ENCODE assay signal across 8 cellular contexts in genomic region chr11:6618117-6619020, GRCh38. TPM values are rescaled to one million over a fixed set of nuclear protein-coding genes. Genes with fewer than 3 reads are reported as not detected.
A peak's percentile ranks its signal among the peaks of the same experiment; 100 is the strongest.
DNase-seq lines count a peak whose midpoint lies in the region; ATAC-seq and TF ChIP-seq lines count a peak whose summit lies in the region.

No MANE protein-coding gene starts in this region.

- BruUV-seq in PC-3 (replicated peaks; lab: Mats Ljungman, UMichigan), result TSS peak; percentile 74

- no peaks in the 10 kb centered on the region for H3K9me3 ChIP-seq in PC-3 (ENCODE audit: low read length)
- H3K9me3 ChIP-seq in gastroesophageal sphincter, result no peaks in the 10 kb centered on the region
- no peaks in the 10 kb centered on the region for H3K9me3 ChIP-seq in parathyroid adenoma (ENCODE audit: control insufficient read depth, low read length)

- peak in 1 of 2 donors; percentile 19 for TF ChIP-seq POLR2A in gastroesophageal sphincter (IDR thresholded peaks at IDR 0.05)

- intact Hi-C loops in PC-3 (cut with micrococcal nuclease), result loop anchor here (1.0 to 2.0 kb wide), 3 partner anchors 65 to 137 kb away; partner anchors contain the start of genes ARFIP2, MRPL17 and TIMM10B

- H3K9me2 ChIP-seq in PC-3 (replicated peaks; ENCODE audit: low read length), result no peaks in the 10 kb centered on the region

- H3K4me1 ChIP-seq in PC-3 (ENCODE audit: insufficient read depth, low read length) (peaks cover 14% of the 10 kb centered on the region), gastroesophageal sphincter (peaks cover 0 to 36% (median 15%) of the 10 kb centered on the region in 3 donors), parathyroid adenoma (peaks cover 2% of the 10 kb centered on the region)

- H3K27ac ChIP-seq in 22Rv1, result peak overlapping the region; percentile 22; the same call in 1 of the 2 replicates
- 0 out of 2 replicates have a peak overlapping the region, but pooled peaks have one; percentile 1 for H3K27ac ChIP-seq in PC-3 (ENCODE audit: low read length)
- H3K27ac ChIP-seq in gastroesophageal sphincter, result peak overlapping the region; percentile 75 to 94 (median 92)
- peak overlapping the region; percentile 67 for H3K27ac ChIP-seq in parathyroid adenoma

- H3K79me2 ChIP-seq in PC-3 (ENCODE audit: low read length), result peaks cover 3% of the 10 kb centered on the region; the same call in 1 of the 2 replicates
- no peaks in the 10 kb centered on the region for H3K79me2 ChIP-seq in parathyroid adenoma

- peak overlapping the region; percentile 67 for H3K9ac ChIP-seq in PC-3 (ENCODE audit: low read length)
- no peak overlapping the region for H3K9ac ChIP-seq in parathyroid adenoma

- CTCF ChIA-PET in PC-3 (lab: Charles Lee), result interaction anchor here (0.5 to 1.2 kb wide), 6 partner anchors 15 to 137 kb away, joined by 3 to 10 read pairs (median 4); partner anchors contain the start of gene MRPL17

- TF ChIP-seq CTCF in 22Rv1 (IDR thresholded peaks at IDR 0.05) (no peak), PC-3 (conservative IDR thresholded peaks at IDR 0.05; ENCODE audit: low read depth, low read length) (no peak), gastroesophageal sphincter (IDR thresholded peaks at IDR 0.05) (peak in 2 of 4 experiments; percentile 10 to 20), parathyroid adenoma (IDR thresholded peaks at IDR 0.05) (no peak)

- POLR2A ChIA-PET in PC-3 (lab: Charles Lee; ENCODE audit: unreplicated experiment), result interaction anchor here (0.6 to 0.8 kb wide), 3 partner anchors 65 to 386 kb away, joined by 4 to 7 read pairs (median 5); partner anchors contain the start of gene MRPL17

- WGBS in gastroesophageal sphincter (ENCODE audit: low coverage in 1 of 2), 2 donors, result 6 to 10% methylated on average over 8 to 9 of the region's 15 CpGs

- H3K4me3 ChIP-seq in PC-3 (ENCODE audit: low read length) (peak overlapping the region; percentile 79), gastroesophageal sphincter (peak overlapping the region; percentile 70 to 77), parathyroid adenoma (ENCODE audit: low read depth, low read length) (peak overlapping the region; percentile 81)

- no peaks in the 10 kb centered on the region for H4K20me1 ChIP-seq in PC-3 (ENCODE audit: low read length)

- H3K36me3 ChIP-seq in PC-3 (ENCODE audit: low read depth, low read length) (no peaks in the 10 kb centered on the region), gastroesophageal sphincter (peaks cover 0 to 41% of the 10 kb centered on the region in 2 donors), parathyroid adenoma (ENCODE audit: control insufficient read depth, insufficient read depth, low read length) (no peaks in the 10 kb centered on the region)

- H3K4me2 ChIP-seq in PC-3 (ENCODE audit: low read length) (peak overlapping the region; percentile 98), parathyroid adenoma (ENCODE audit: low read length) (peak overlapping the region; percentile 91)

- no peak for TF ChIP-seq EP300 in gastroesophageal sphincter (IDR thresholded peaks at IDR 0.05)

- H3K27me3 ChIP-seq in PC-3 (ENCODE audit: low read length) (no peaks in the 10 kb centered on the region), gastroesophageal sphincter (no peaks in the 10 kb centered on the region), parathyroid adenoma (ENCODE audit: control insufficient read depth, insufficient read depth, low read length) (no peaks in the 10 kb centered on the region)

- DNase-seq in PC-3 (peak; percentile 54), NCI-H2107 (lab: John Stamatoyannopoulos, UW) (no peak), NCI-H1105 treated with DMSO at 0.1 percent for 48 hours (lab: John Stamatoyannopoulos, UW) (no peak)
- peak; percentile 90 for DNase-seq in activated effector memory CD4-positive, alpha-beta T cell treated with anti-CD3 and anti-CD28 coated beads, Interleukin-2, amount 50 U/mL, for 16 hours

- H3F3A ChIP-seq in PC-3 (ENCODE audit: low read length, unreplicated experiment), result no peaks in the 10 kb centered on the region

- H2AFZ ChIP-seq in PC-3 (ENCODE audit: low read length), result peak overlapping the region; percentile 85
- H2AFZ ChIP-seq in parathyroid adenoma, result peak overlapping the region; percentile 33

- peak; percentile 15 for ATAC-seq in GM21381 (IDR thresholded peaks at IDR 0.05; ENCODE audit: unreplicated experiment)
- peak; percentile 67 for ATAC-seq in PC-3
- peak; percentile 5 for ATAC-seq in gastroesophageal sphincter

RNA-seq across cellular contexts. Expression of gene TPP1, which starts 0.9 kb away (rescaled TPM):
- total RNA-seq in PC-3 (2014; rRNA removed) (21.6 and 48.3 TPM in 2 replicates), gastroesophageal sphincter (10 to 100 TPM; 67.6 to 84.4 (median 76.9) TPM)

RNA-seq across cellular contexts. Expression of gene TAF10, which starts 6.4 kb away (rescaled TPM):
- total RNA-seq in PC-3 (2014; rRNA removed) (102 and 128 TPM in 2 replicates), gastroesophageal sphincter (10 to 100 TPM; 21.7 to 41.1 (median 35.4) TPM)

RNA-seq across cellular contexts. Expression of gene ILK, which starts 14.8 kb away (rescaled TPM):
- total RNA-seq in PC-3 (2014; rRNA removed), result 73.0 and 73.9 TPM in 2 replicates
- total RNA-seq in gastroesophageal sphincter, result 100 to 1,000 TPM; 395 to 658 (median 466) TPM

RNA-seq across cellular contexts. Expression of gene RRP8, which starts 15.0 kb away (rescaled TPM):
- total RNA-seq in PC-3 (2014; rRNA removed), result 15.1 and 16.9 TPM in 2 replicates
- 10 to 100 TPM; 25.7 to 32.4 (median 28.1) TPM for total RNA-seq in gastroesophageal sphincter

RNA-seq across cellular contexts. Expression of gene DCHS1, which starts 37.2 kb away (rescaled TPM):
- total RNA-seq in PC-3 (2014; rRNA removed) (under 0.01 TPM in 1 of 2 replicates, not detected in the other), gastroesophageal sphincter (10 to 100 TPM; 22.2 to 59.8 (median 37.8) TPM)

Comparison
In these comparisons a context has a peak if more than half of its experiments do, and no peak if none do; other contexts are left out.
1. H3K27ac ChIP-seq: peak in every context shown above with its lines; median percentile 92 in gastroesophageal sphincter; 67 in parathyroid adenoma; 22 in 22Rv1; 1 in PC-3.
2. ATAC-seq: peak in every context shown above with its lines; median percentile 67 in PC-3; 15 in GM21381; 5 in gastroesophageal sphincter.
3. DNase-seq: peak in PC-3 (single experiment) and activated effector memory CD4-positive, alpha-beta T cell treated with anti-CD3 and anti-CD28 coated beads, Interleukin-2, amount 50 U/mL, for 16 hours (single experiment); none in NCI-H2107 (single experiment) and NCI-H1105 treated with DMSO at 0.1 percent for 48 hours (single experiment).
4. Peak in every context shown above with its lines, with median percentiles within 50 percentile points of each other: H3K4me3 ChIP-seq.